ENCODE assay signal across 13 cellular contexts in genomic region chr9:4886698-4887097, GRCh38.
DNase-seq lines count a peak whose midpoint lies in the region; ATAC-seq and TF ChIP-seq lines count a peak whose summit lies in the region.
"Had no signal": no experiment of that assay in that cellular context is flagged by ENCODE, and none has a peak within 500 bp of the region (broad histone marks: within the 10 kb centered on the region; RNA-seq: fewer than 3 reads in every experiment).

No MANE protein-coding gene starts in this region.

- no peak for TF ChIP-seq CTCF in tibial artery (IDR thresholded peaks at IDR 0.05)
- TF ChIP-seq CTCF in vagina (IDR thresholded peaks at IDR 0.05), result no peak

- H3K4me1 ChIP-seq in tibial artery, result peaks cover 0 to 66% (median 14%) of the 10 kb centered on the region in 4 donors
- H3K4me1 ChIP-seq in vagina, result peaks cover 16% of the 10 kb centered on the region

- ATAC-seq in GM19043 (IDR thresholded peaks at IDR 0.05; ENCODE audit: low read depth, unreplicated experiment), result peak; percentile 99
- ATAC-seq in HG02759 (IDR thresholded peaks at IDR 0.05; ENCODE audit: unreplicated experiment), result peak; percentile 98
- ATAC-seq in HG03571 (IDR thresholded peaks at IDR 0.05; ENCODE audit: unreplicated experiment), result peak; percentile 98

- H3K9me3 ChIP-seq in tibial artery, result no peaks in the 10 kb centered on the region
- no peaks in the 10 kb centered on the region for H3K9me3 ChIP-seq in vagina

- H3K27me3 ChIP-seq in tibial artery, result no peaks in the 10 kb centered on the region
- no peaks in the 10 kb centered on the region for H3K27me3 ChIP-seq in vagina

- no peak for TF ChIP-seq POLR2A in vagina (IDR thresholded peaks at IDR 0.05)

- H3K4me3 ChIP-seq in tibial artery (no peak overlapping the region), vagina (no peak overlapping the region)

- peaks cover 0 to 8% (median 6%) of the 10 kb centered on the region in 3 donors for H3K36me3 ChIP-seq in tibial artery
- no peaks in the 10 kb centered on the region for H3K36me3 ChIP-seq in vagina

- in situ Hi-C loops in G401 (cut with HindIII; ENCODE audit: low sequenced_read_pairs), result no loop called here

- H3K27ac ChIP-seq in tibial artery (peak overlapping the region; percentile 61 to 70), vagina (no peak overlapping the region)

- DNase-seq in tibial artery, result no peak
- DNase-seq in activated T-cell treated with anti-CD3 and anti-CD28 coated beads, Interleukin-2, amount 50 U/mL, for 48 hours, result no peak
- DNase-seq in RPMI8226, result no peak
- no peak for DNase-seq in vagina (ENCODE audit: extremely low spot score in 2 of 2)
- no peak for DNase-seq in G401 (ENCODE audit: low spot score)
- DNase-seq: activated CD8-positive, alpha-beta memory T cell treated with anti-CD3 and anti-CD28 coated beads for 24 hours; DMS79; mesendoderm; NCI-H2081; SHP77 treated with DMSO at 0.1 percent for 48 hours had no signal

- intact Hi-C loops in tibial artery (cut with DNase I; ENCODE audit: low total_unique reads) (no loop called here), vagina (cut with DNase I) (no loop called here)
